In genomic region chr18:63890950-63891304, GRCh38 we compare ENCODE assay signal across 9 cellular contexts. TPM values are rescaled to one million over a fixed set of nuclear protein-coding genes. Genes with fewer than 3 reads are reported as not detected.
DNase-seq lines count a peak whose midpoint lies in the region; ATAC-seq, FAIRE-seq and TF ChIP-seq lines count a peak whose summit lies in the region.
"Had no signal": no experiment of that assay in that cellular context is flagged by ENCODE, and none has a peak within 500 bp of the region (broad histone marks: within the 10 kb centered on the region; RNA-seq: fewer than 3 reads in every experiment).

No MANE protein-coding gene starts in this region.

- H3K27me3 ChIP-seq in keratinocyte (ENCODE audit: control insufficient read depth, extremely low read depth, insufficient read depth, low read length) = no peaks in the 10 kb centered on the region

- peaks cover 25% of the 10 kb centered on the region for H3K79me2 ChIP-seq in keratinocyte (ENCODE audit: control insufficient read depth, insufficient read depth, low read length)

- H3K36me3 ChIP-seq in keratinocyte (ENCODE audit: control insufficient read depth in 2 of 2, extremely low read depth in 1 of 2, insufficient read depth in 2 of 2, low read length in 2 of 2) = peaks cover 23 to 45% of the 10 kb centered on the region in 2 experiments

- no peaks in the 10 kb centered on the region for H3K9me1 ChIP-seq in keratinocyte (ENCODE audit: control insufficient read depth, extremely low read depth, insufficient read depth, low read length)

- H3K27me3 Mint-ChIP-seq in natural killer cell (ENCODE audit: low read depth in 2 of 2) = peaks cover 10 to 29% of the 10 kb centered on the region in 2 donors

- peak overlapping the region; percentile 88 for H3K27ac ChIP-seq in keratinocyte (ENCODE audit: control insufficient read depth, insufficient read depth, low read length)

- H4K20me1 ChIP-seq in keratinocyte (ENCODE audit: control insufficient read depth, extremely low read depth, insufficient read depth, low read length) = no peaks in the 10 kb centered on the region

- no peak for TF ChIP-seq POLR2A in GM12891 (IDR thresholded peaks at IDR 0.05; ENCODE audit: low read depth, low read length)

- dilution Hi-C loops in keratinocyte (cut with MboI; ENCODE audit: extremely low pct_ligation_motif_present, low sequenced_read_pairs) = no loop called here

- peaks cover 27% of the 10 kb centered on the region for H3K4me1 ChIP-seq in keratinocyte (ENCODE audit: control insufficient read depth, extremely low read depth, insufficient read depth, low read length)

- intact Hi-C loops in natural killer cell (cut with micrococcal nuclease) = no loop called here

- H3K9ac ChIP-seq in keratinocyte (ENCODE audit: control insufficient read depth, extremely low read depth, insufficient read depth, low read length) = peak overlapping the region; percentile 84

- no peak overlapping the region for H3K27ac Mint-ChIP-seq in natural killer cell

- no peak for FAIRE-seq in keratinocyte (lab: Jason Lieb, UNC)
- FAIRE-seq in GM12891 (lab: Jason Lieb, UNC) = no peak
- FAIRE-seq: colon had no signal

- H3K36me3 Mint-ChIP-seq in natural killer cell = no peaks in the 10 kb centered on the region

- no peak overlapping the region for H3K4me3 Mint-ChIP-seq in natural killer cell

- H3K4me2 ChIP-seq in keratinocyte (ENCODE audit: control insufficient read depth, extremely low read depth, insufficient read depth, low read depth, low read length) = peak overlapping the region; percentile 75

- no peaks in the 10 kb centered on the region for H3K4me1 Mint-ChIP-seq in natural killer cell

- no peak overlapping the region for H2AFZ ChIP-seq in keratinocyte (ENCODE audit: control insufficient read depth, low read length)

- no peaks in the 10 kb centered on the region for H3K9me3 ChIP-seq in keratinocyte (ENCODE audit: control insufficient read depth, low read depth, low read length)

- ATAC-seq in HG02852 (IDR thresholded peaks at IDR 0.05; ENCODE audit: unreplicated experiment) = peak; percentile 78
- no peak for ATAC-seq in HG03097 (IDR thresholded peaks at IDR 0.05; ENCODE audit: low FRiP score, unreplicated experiment)
- ATAC-seq in natural killer cell = no peak

- peak overlapping the region in 2 of 3 experiments; percentile 3 to 78 for H3K4me3 ChIP-seq in keratinocyte (ENCODE audit: control insufficient read depth in 2 of 3, extremely low read depth in 1 of 3, insufficient read depth in 2 of 3, low read depth in 1 of 3, low read length in 3 of 3)

- no peaks in the 10 kb centered on the region for H3K9me3 Mint-ChIP-seq in natural killer cell

- DNase-seq in NCI-H748 (lab: John Stamatoyannopoulos, UW; ENCODE audit: unreplicated experiment) (peak; percentile 67), keratinocyte (ENCODE audit: low read depth, low spot score) (no peak), GM12891 (ENCODE audit: insufficient read length, low spot score) (no peak), natural killer cell (no peak), HuH-7.5 (ENCODE audit: low spot score) (no peak)

- TF ChIP-seq CTCF in GM12872 (IDR thresholded peaks at IDR 0.05; ENCODE audit: insufficient read depth, low read depth, low read length) (peak; percentile 42; the same call in 2 of the 3 replicates), keratinocyte (optimal IDR thresholded peaks at IDR 0.05 in 1 of 3, IDR thresholded peaks at IDR 0.05 in 1 of 3, conservative IDR thresholded peaks at IDR 0.05 in 1 of 3; ENCODE audit: extremely low read depth in 1 of 3, insufficient read depth in 2 of 3, low read length in 3 of 3) (peak in 2 of 3 experiments; percentile 11 to 33), natural killer cell (IDR thresholded peaks at IDR 0.05) (no peak)

TF ChIP-seq in GM12891, 5 proteins besides CTCF, POLR2A, EP300 and RAD21:
- TF ChIP-seq POU2F2 (IDR thresholded peaks at IDR 0.05; ENCODE audit: low read depth, low read length) (no peak), POLR2AphosphoS5 (IDR thresholded peaks at IDR 0.05; ENCODE audit: low read depth, low read length) (no peak), TAF1 (IDR thresholded peaks at IDR 0.05; ENCODE audit: low read depth, low read length) (no peak), PAX5 (IDR thresholded peaks at IDR 0.05; ENCODE audit: insufficient read depth, low read length, severe bottlenecking) (no peak), SPI1 (IDR thresholded peaks at IDR 0.05; ENCODE audit: low read depth, low read length) (no peak)

RNA-seq across cellular contexts. Expression of gene SERPINB2, which starts 3.4 kb away (rescaled TPM):
- 555 to 1,052 TPM (median 733 TPM) in 3 replicates for polyA plus RNA-seq in keratinocyte
- 712 TPM for polyA plus RNA-seq in keratinocyte (2011; ENCODE audit: low read depth)
- 414 and 847 TPM in 2 replicates for polyA plus RNA-seq in keratinocyte (2011; cell fraction: cytosol; rRNA removed)
- polyA plus RNA-seq in keratinocyte (2011; cell fraction: nucleus; rRNA removed) = 2,301 and 2,504 TPM in 2 replicates
- polyA plus RNA-seq in keratinocyte (2012; ENCODE audit: low replicate concordance) = 233 and 890 TPM in 2 replicates
- 174 to 585 TPM (median 505 TPM) in 3 replicates for polyA minus RNA-seq in keratinocyte
- polyA minus RNA-seq in keratinocyte (2011; cell fraction: cytosol; rRNA and poly(A)+ RNA removed) = 251 TPM
- 720 and 1,118 TPM in 2 replicates for polyA minus RNA-seq in keratinocyte (2011; cell fraction: nucleus; rRNA and poly(A)+ RNA removed)
- 0.35 TPM for polyA plus RNA-seq in GM12891 (2012; ENCODE audit: low read depth, missing spikeins)
- total RNA-seq in natural killer cell = 1 to 10 TPM in 2 of 3 donors, not detected in 1; 1.4 to 9.0 TPM

RNA-seq across cellular contexts. Expression of gene SERPINB10, which starts 16.8 kb away (rescaled TPM):
- 4.2 to 10.1 TPM (median 5.8 TPM) in 3 replicates for polyA plus RNA-seq in keratinocyte
- 247 TPM for polyA plus RNA-seq in keratinocyte (2011; ENCODE audit: low read depth)
- polyA plus RNA-seq in keratinocyte (2011; cell fraction: cytosol; rRNA removed) = 2.1 and 3.8 TPM in 2 replicates
- polyA plus RNA-seq in keratinocyte (2011; cell fraction: nucleus; rRNA removed) = 25.8 and 26.4 TPM in 2 replicates
- 2.2 and 3.9 TPM in 2 replicates for polyA plus RNA-seq in keratinocyte (2012; ENCODE audit: low replicate concordance)
- 0.23 to 6.9 TPM (median 2.7 TPM) in 3 replicates for polyA minus RNA-seq in keratinocyte
- polyA minus RNA-seq in keratinocyte (2011; cell fraction: cytosol; rRNA and poly(A)+ RNA removed) = 1.5 TPM
- 5.9 and 17.1 TPM in 2 replicates for polyA minus RNA-seq in keratinocyte (2011; cell fraction: nucleus; rRNA and poly(A)+ RNA removed)
- polyA plus RNA-seq in GM12891 (2012; ENCODE audit: low read depth, missing spikeins) = 8.0 TPM
- total RNA-seq in natural killer cell = under 1 TPM in 1 of 3 donors, not detected in 2; 0.43 TPM

RNA-seq across cellular contexts. Expression of gene HMSD, which starts 58.2 kb away (rescaled TPM):
- 0.64 to 1.2 TPM (median 0.94 TPM) in 3 replicates for polyA plus RNA-seq in keratinocyte
- polyA plus RNA-seq in keratinocyte (2011; ENCODE audit: low read depth) = not detected
- 0.19 and 0.36 TPM in 2 replicates for polyA plus RNA-seq in keratinocyte (2011; cell fraction: cytosol; rRNA removed)
- 0.28 and 0.39 TPM in 2 replicates for polyA plus RNA-seq in keratinocyte (2011; cell fraction: nucleus; rRNA removed)
- polyA plus RNA-seq in keratinocyte (2012; ENCODE audit: low replicate concordance) = 0.89 TPM in 1 of 2 replicates, not detected in the other
- polyA minus RNA-seq in keratinocyte = 0.07 to 3.5 TPM (median 0.66 TPM) in 3 replicates
- not detected for polyA minus RNA-seq in keratinocyte (2011; cell fraction: cytosol; rRNA and poly(A)+ RNA removed)
- 1.9 TPM in 1 of 2 replicates, not detected in the other for polyA minus RNA-seq in keratinocyte (2011; cell fraction: nucleus; rRNA and poly(A)+ RNA removed)
- 33.8 TPM for polyA plus RNA-seq in GM12891 (2012; ENCODE audit: low read depth, missing spikeins)
- not detected for total RNA-seq in natural killer cell
